28 cellular contexts compared by ENCODE assay signal in genomic region chr12:109212460-109213115, GRCh38.
"Had no signal": no experiment of that assay in that cellular context is flagged by ENCODE, and none has a peak within 500 bp of the region (broad histone marks: within the 10 kb centered on the region; RNA-seq: fewer than 3 reads in every experiment).

No MANE protein-coding gene starts in this region.

- H3K27me3 ChIP-seq: neural progenitor cell, neutrophil, pancreas, right lobe of liver, stomach, thyroid gland, tibial nerve, upper lobe of left lung, vagina had no signal

- H3K9me3 ChIP-seq: neutrophil, pancreas, psoas muscle, right lobe of liver, stomach, thoracic aorta, thyroid gland, tibial nerve, upper lobe of left lung, vagina had no signal

- H3K27ac ChIP-seq: neural progenitor cell, neutrophil, pancreas, psoas muscle, right lobe of liver, skin epidermis, stomach, thoracic aorta, thyroid gland, tibial nerve, upper lobe of left lung, vagina had no signal

- H3K9me3 Mint-ChIP-seq: natural killer cell; nephron; neural progenitor cell; stimulated activated effector memory CD8-positive, alpha-beta T cell treated with anti-CD3 and anti-CD28 coated beads, Interleukin-12 subunit alpha, Interleukin-12 subunit beta, amount 100 ng/mL, for 72 hours; stimulated activated naive B cell treated with anti-CD40 and anti-IgM and Interleukin-4, amounts not matched to agents 10 μg/mL and 1 μg/mL and 100 μg/mL, for 72 hours; stimulated activated naive CD8-positive, alpha-beta T cell treated with anti-CD3 and anti-CD28 coated beads, Interleukin-15, Interleukin-2, amounts not matched to agents 100 ng/mL and 50 ng/mL, for 24 hours had no signal

- H3K4me3 Mint-ChIP-seq: naive thymus-derived CD4-positive, alpha-beta T cell; natural killer cell; nephron; neural progenitor cell; stimulated activated effector memory CD8-positive, alpha-beta T cell treated with anti-CD3 and anti-CD28 coated beads, Interleukin-12 subunit alpha, Interleukin-12 subunit beta, amount 100 ng/mL, for 72 hours; stimulated activated naive B cell treated with anti-CD40 and anti-IgM and Interleukin-4, amounts not matched to agents 10 μg/mL and 1 μg/mL and 100 μg/mL, for 72 hours; stimulated activated naive CD8-positive, alpha-beta T cell treated with anti-CD3 and anti-CD28 coated beads, Interleukin-15, Interleukin-2, amounts not matched to agents 100 ng/mL and 50 ng/mL, for 24 hours had no signal

- H3K36me3 Mint-ChIP-seq: natural killer cell; stimulated activated effector memory CD8-positive, alpha-beta T cell treated with anti-CD3 and anti-CD28 coated beads, Interleukin-12 subunit alpha, Interleukin-12 subunit beta, amount 100 ng/mL, for 72 hours had no signal

- H3K4me1 Mint-ChIP-seq: natural killer cell; nephron; neural progenitor cell; stimulated activated effector memory CD8-positive, alpha-beta T cell treated with anti-CD3 and anti-CD28 coated beads, Interleukin-12 subunit alpha, Interleukin-12 subunit beta, amount 100 ng/mL, for 72 hours; stimulated activated naive B cell treated with anti-CD40 and anti-IgM and Interleukin-4, amounts not matched to agents 10 μg/mL and 1 μg/mL and 100 μg/mL, for 72 hours had no signal

- DNase-seq: naive thymus-derived CD4-positive, alpha-beta T cell; natural killer cell; nucleus accumbens; pancreas; right cardiac atrium; right lobe of liver; stimulated activated CD4-positive, alpha-beta T cell treated with anti-CD3 and anti-CD28 coated beads, Interleukin-15, amount 100 ng/mL, for 24 hours; stimulated activated CD4-positive, alpha-beta T cell treated with anti-CD3 and anti-CD28 coated beads, Interleukin-2, amount 100 ng/mL, for 24 hours; stimulated activated CD4-positive, alpha-beta T cell treated with anti-CD3 and anti-CD28 coated beads, Interleukin-2, amount 100 ng/mL, for 48 hours; stimulated activated CD4-positive, alpha-beta T cell treated with anti-CD3 and anti-CD28 coated beads, Interleukin-4, amount 100 ng/mL, for 24 hours; stimulated activated naive B cell treated with anti-CD40 and anti-IgM and Interleukin-4, amounts not matched to agents 10 μg/mL and 1 μg/mL and 100 μg/mL, for 72 hours; stimulated activated naive CD4-positive, alpha-beta T cell treated with Interleukin-2 at 50 U/mL for 16 hours; stomach; thyroid gland; trophoblast cell; upper lobe of left lung had no signal

- H2AFZ ChIP-seq: neural progenitor cell had no signal

- H3K36me3 ChIP-seq: neural progenitor cell had no signal

- H3K27me3 Mint-ChIP-seq: naive thymus-derived CD4-positive, alpha-beta T cell; progenitor cell of endocrine pancreas; stimulated activated naive B cell treated with anti-CD40 and anti-IgM and Interleukin-4, amounts not matched to agents 10 μg/mL and 1 μg/mL and 100 μg/mL, for 72 hours; stimulated activated naive CD8-positive, alpha-beta T cell treated with anti-CD3 and anti-CD28 coated beads, Interleukin-15, Interleukin-2, amounts not matched to agents 100 ng/mL and 50 ng/mL, for 24 hours had no signal

- H3K9ac ChIP-seq: neural progenitor cell had no signal

- H3K27ac Mint-ChIP-seq: naive thymus-derived CD4-positive, alpha-beta T cell; natural killer cell; nephron; neural progenitor cell; progenitor cell of endocrine pancreas; stimulated activated effector memory CD8-positive, alpha-beta T cell treated with anti-CD3 and anti-CD28 coated beads, Interleukin-12 subunit alpha, Interleukin-12 subunit beta, amount 100 ng/mL, for 72 hours; stimulated activated naive B cell treated with anti-CD40 and anti-IgM and Interleukin-4, amounts not matched to agents 10 μg/mL and 1 μg/mL and 100 μg/mL, for 72 hours; stimulated activated naive CD8-positive, alpha-beta T cell treated with anti-CD3 and anti-CD28 coated beads, Interleukin-15, Interleukin-2, amounts not matched to agents 100 ng/mL and 50 ng/mL, for 24 hours had no signal

- H3K4me2 ChIP-seq: neural progenitor cell, smooth muscle cell had no signal

- ATAC-seq: naive thymus-derived CD4-positive, alpha-beta T cell; natural killer cell; pancreas; right cardiac atrium; right lobe of liver; stimulated activated effector memory CD8-positive, alpha-beta T cell treated with anti-CD3 and anti-CD28 coated beads, Interleukin-12 subunit alpha, Interleukin-12 subunit beta, amount 100 ng/mL, for 72 hours; stimulated activated naive B cell treated with anti-CD40 and anti-IgM and Interleukin-4, amounts not matched to agents 10 μg/mL and 1 μg/mL and 100 μg/mL, for 72 hours had no signal

- H3K4me1 ChIP-seq: neural progenitor cell, pancreas, psoas muscle, right lobe of liver, stomach, thyroid gland, tibial nerve, upper lobe of left lung, vagina had no signal

- H3K4me3 ChIP-seq: neural progenitor cell, pancreas, psoas muscle, right lobe of liver, skin epidermis, smooth muscle cell, stomach, thoracic aorta, thyroid gland, tibial nerve, upper lobe of left lung, vagina had no signal
